1 cellular context compared by ENCODE assay signal in genomic region chr9:129823934-129824601, GRCh38.
TF ChIP-seq lines count a peak whose summit lies in the region.

Gene TOR1A, minus strand, starts transcription at chr9:129824136. Its CDS starts 51 bp downstream, at chr9:129824085.

TF ChIP-seq in HepG2, 621 proteins besides CTCF, POLR2A, EP300 and RAD21 (continued from another document and continues in another):
- no peak for TF ChIP-seq CHCHD3 (CRISPR knock-in tag; IDR thresholded peaks at IDR 0.05)
- peak; percentile 90 for TF ChIP-seq ZNF883 (CRISPR knock-in tag; IDR thresholded peaks at IDR 0.05; ENCODE audit: not compliant biosample characterization)
- peak; percentile 96 for TF ChIP-seq SPEN (CRISPR knock-in tag; IDR thresholded peaks at IDR 0.05; ENCODE audit: low read depth)
- TF ChIP-seq ZNF264 (CRISPR knock-in tag; IDR thresholded peaks at IDR 0.05): peak; percentile 88
- TF ChIP-seq SIN3A (IDR thresholded peaks at IDR 0.05; ENCODE audit: borderline replicate concordance, low read depth, low read length): peak; percentile 85; the same call in 1 of the 2 replicates
- no peak for TF ChIP-seq ZNF713 (CRISPR knock-in tag; IDR thresholded peaks at IDR 0.05)
- peak; percentile 100 for TF ChIP-seq FOXK1 (CRISPR knock-in tag; IDR thresholded peaks at IDR 0.05; ENCODE audit: borderline replicate concordance, low read depth)
- peak; percentile 98 for TF ChIP-seq TAF1 (CRISPR knock-in tag; IDR thresholded peaks at IDR 0.05)
- TF ChIP-seq RBM39 (IDR thresholded peaks at IDR 0.05; ENCODE audit: low read depth, low read length, poor library complexity, severe bottlenecking): no peak
- TF ChIP-seq, protein P1, sequence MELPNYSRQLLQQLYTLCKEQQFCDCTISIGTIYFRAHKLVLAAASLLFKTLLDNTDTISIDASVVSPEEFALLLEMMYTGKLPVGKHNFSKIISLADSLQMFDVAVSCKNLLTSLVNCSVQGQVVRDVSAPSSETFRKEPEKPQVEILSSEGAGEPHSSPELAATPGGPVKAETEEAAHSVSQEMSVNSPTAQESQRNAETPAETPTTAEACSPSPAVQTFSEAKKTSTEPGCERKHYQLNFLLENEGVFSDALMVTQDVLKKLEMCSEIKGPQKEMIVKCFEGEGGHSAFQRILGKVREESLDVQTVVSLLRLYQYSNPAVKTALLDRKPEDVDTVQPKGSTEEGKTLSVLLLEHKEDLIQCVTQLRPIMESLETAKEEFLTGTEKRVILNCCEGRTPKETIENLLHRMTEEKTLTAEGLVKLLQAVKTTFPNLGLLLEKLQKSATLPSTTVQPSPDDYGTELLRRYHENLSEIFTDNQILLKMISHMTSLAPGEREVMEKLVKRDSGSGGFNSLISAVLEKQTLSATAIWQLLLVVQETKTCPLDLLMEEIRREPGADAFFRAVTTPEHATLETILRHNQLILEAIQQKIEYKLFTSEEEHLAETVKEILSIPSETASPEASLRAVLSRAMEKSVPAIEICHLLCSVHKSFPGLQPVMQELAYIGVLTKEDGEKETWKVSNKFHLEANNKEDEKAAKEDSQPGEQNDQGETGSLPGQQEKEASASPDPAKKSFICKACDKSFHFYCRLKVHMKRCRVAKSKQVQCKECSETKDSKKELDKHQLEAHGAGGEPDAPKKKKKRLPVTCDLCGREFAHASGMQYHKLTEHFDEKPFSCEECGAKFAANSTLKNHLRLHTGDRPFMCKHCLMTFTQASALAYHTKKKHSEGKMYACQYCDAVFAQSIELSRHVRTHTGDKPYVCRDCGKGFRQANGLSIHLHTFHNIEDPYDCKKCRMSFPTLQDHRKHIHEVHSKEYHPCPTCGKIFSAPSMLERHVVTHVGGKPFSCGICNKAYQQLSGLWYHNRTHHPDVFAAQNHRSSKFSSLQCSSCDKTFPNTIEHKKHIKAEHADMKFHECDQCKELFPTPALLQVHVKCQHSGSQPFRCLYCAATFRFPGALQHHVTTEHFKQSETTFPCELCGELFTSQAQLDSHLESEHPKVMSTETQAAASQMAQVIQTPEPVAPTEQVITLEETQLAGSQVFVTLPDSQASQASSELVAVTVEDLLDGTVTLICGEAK (IDR thresholded peaks at IDR 0.05): no peak; the same call in 1 of the 2 replicates
- TF ChIP-seq, protein P1 (CRISPR knock-in tag; IDR thresholded peaks at IDR 0.05): peak; percentile 83
- TF ChIP-seq ZNF484 (CRISPR knock-in tag; IDR thresholded peaks at IDR 0.05; ENCODE audit: borderline replicate concordance, low read depth): no peak
- TF ChIP-seq STAG1 (CRISPR knock-in tag; IDR thresholded peaks at IDR 0.05): peak; percentile 9; the same call in 1 of the 2 replicates
- TF ChIP-seq ZKSCAN5 (CRISPR knock-in tag; IDR thresholded peaks at IDR 0.05): no peak
- TF ChIP-seq ZNF75D (CRISPR knock-in tag; IDR thresholded peaks at IDR 0.05; ENCODE audit: borderline replicate concordance): no peak
- no peak; the same call in 1 of the 2 replicates for TF ChIP-seq MEIS1 (CRISPR knock-in tag; IDR thresholded peaks at IDR 0.05; ENCODE audit: borderline replicate concordance)
- TF ChIP-seq EED (CRISPR knock-in tag; IDR thresholded peaks at IDR 0.05): peak; percentile 85; the same call in 1 of the 2 replicates
- TF ChIP-seq, protein P2, sequence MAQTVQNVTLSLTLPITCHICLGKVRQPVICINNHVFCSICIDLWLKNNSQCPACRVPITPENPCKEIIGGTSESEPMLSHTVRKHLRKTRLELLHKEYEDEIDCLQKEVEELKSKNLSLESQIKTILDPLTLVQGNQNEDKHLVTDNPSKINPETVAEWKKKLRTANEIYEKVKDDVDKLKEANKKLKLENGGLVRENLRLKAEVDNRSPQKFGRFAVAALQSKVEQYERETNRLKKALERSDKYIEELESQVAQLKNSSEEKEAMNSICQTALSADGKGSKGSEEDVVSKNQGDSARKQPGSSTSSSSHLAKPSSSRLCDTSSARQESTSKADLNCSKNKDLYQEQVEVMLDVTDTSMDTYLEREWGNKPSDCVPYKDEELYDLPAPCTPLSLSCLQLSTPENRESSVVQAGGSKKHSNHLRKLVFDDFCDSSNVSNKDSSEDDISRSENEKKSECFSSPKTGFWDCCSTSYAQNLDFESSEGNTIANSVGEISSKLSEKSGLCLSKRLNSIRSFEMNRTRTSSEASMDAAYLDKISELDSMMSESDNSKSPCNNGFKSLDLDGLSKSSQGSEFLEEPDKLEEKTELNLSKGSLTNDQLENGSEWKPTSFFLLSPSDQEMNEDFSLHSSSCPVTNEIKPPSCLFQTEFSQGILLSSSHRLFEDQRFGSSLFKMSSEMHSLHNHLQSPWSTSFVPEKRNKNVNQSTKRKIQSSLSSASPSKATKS (CRISPR knock-in tag; IDR thresholded peaks at IDR 0.05): no peak
- TF ChIP-seq HNRNPLL (IDR thresholded peaks at IDR 0.05; ENCODE audit: low read depth, low read length, poor library complexity, severe bottlenecking): no peak
- no peak for TF ChIP-seq SYNCRIP (IDR thresholded peaks at IDR 0.05; ENCODE audit: insufficient read depth, low read depth, low read length)
- peak; percentile 76; the same call in 1 of the 2 replicates for TF ChIP-seq KLF6 (CRISPR knock-in tag; IDR thresholded peaks at IDR 0.05)
- no peak for TF ChIP-seq ZNF20 (CRISPR knock-in tag; IDR thresholded peaks at IDR 0.05)
- TF ChIP-seq SIN3B (IDR thresholded peaks at IDR 0.05; ENCODE audit: low read length): peak; percentile 22; the same call in 1 of the 2 replicates
- TF ChIP-seq BRD4 (CRISPR knock-in tag; IDR thresholded peaks at IDR 0.05): peak; percentile 99
- no peak for TF ChIP-seq ATRX (CRISPR knock-in tag; IDR thresholded peaks at IDR 0.05; ENCODE audit: borderline replicate concordance)
- TF ChIP-seq SMAD9 (CRISPR knock-in tag; IDR thresholded peaks at IDR 0.05): no peak
- TF ChIP-seq ARID3A (IDR thresholded peaks at IDR 0.05; ENCODE audit: low read depth, low read length): no peak
- TF ChIP-seq ZNF142 (CRISPR knock-in tag; IDR thresholded peaks at IDR 0.05): no peak
- TF ChIP-seq ZNF792 (CRISPR knock-in tag; IDR thresholded peaks at IDR 0.05): peak; percentile 94
- TF ChIP-seq NR2F1 (CRISPR knock-in tag; IDR thresholded peaks at IDR 0.05): no peak
- TF ChIP-seq ZNF83 (CRISPR knock-in tag; IDR thresholded peaks at IDR 0.05; ENCODE audit: borderline replicate concordance): peak; percentile 84; the same call in 1 of the 2 replicates
- TF ChIP-seq, protein P3, sequence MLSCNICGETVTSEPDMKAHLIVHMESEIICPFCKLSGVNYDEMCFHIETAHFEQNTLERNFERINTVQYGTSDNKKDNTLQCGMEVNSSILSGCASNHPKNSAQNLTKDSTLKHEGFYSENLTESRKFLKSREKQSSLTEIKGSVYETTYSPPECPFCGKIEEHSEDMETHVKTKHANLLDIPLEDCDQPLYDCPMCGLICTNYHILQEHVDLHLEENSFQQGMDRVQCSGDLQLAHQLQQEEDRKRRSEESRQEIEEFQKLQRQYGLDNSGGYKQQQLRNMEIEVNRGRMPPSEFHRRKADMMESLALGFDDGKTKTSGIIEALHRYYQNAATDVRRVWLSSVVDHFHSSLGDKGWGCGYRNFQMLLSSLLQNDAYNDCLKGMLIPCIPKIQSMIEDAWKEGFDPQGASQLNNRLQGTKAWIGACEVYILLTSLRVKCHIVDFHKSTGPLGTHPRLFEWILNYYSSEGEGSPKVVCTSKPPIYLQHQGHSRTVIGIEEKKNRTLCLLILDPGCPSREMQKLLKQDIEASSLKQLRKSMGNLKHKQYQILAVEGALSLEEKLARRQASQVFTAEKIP (CRISPR knock-in tag; IDR thresholded peaks at IDR 0.05; ENCODE audit: borderline replicate concordance): no peak
- no peak for TF ChIP-seq MAFK (conservative IDR thresholded peaks at IDR 0.05 in 1 of 2, IDR thresholded peaks at IDR 0.05 in 1 of 2; ENCODE audit: low read length in 2 of 2)
- TF ChIP-seq NFE2L1 (CRISPR knock-in tag; IDR thresholded peaks at IDR 0.05; ENCODE audit: borderline replicate concordance): no peak
- peak; percentile 86; the same call in 1 of the 2 replicates for TF ChIP-seq ZNF709 (CRISPR knock-in tag; IDR thresholded peaks at IDR 0.05)
- peak; percentile 96 for TF ChIP-seq KDM2A (CRISPR knock-in tag; IDR thresholded peaks at IDR 0.05; ENCODE audit: borderline replicate concordance, low read depth)
- peak; percentile 66 for TF ChIP-seq SOX5 (CRISPR knock-in tag; IDR thresholded peaks at IDR 0.05; ENCODE audit: borderline replicate concordance)
- TF ChIP-seq HNF1B (CRISPR knock-in tag; IDR thresholded peaks at IDR 0.05): peak; percentile 88
